Comparison of ENCODE assay signal across 9 cellular contexts in the genomic region with DNA sequence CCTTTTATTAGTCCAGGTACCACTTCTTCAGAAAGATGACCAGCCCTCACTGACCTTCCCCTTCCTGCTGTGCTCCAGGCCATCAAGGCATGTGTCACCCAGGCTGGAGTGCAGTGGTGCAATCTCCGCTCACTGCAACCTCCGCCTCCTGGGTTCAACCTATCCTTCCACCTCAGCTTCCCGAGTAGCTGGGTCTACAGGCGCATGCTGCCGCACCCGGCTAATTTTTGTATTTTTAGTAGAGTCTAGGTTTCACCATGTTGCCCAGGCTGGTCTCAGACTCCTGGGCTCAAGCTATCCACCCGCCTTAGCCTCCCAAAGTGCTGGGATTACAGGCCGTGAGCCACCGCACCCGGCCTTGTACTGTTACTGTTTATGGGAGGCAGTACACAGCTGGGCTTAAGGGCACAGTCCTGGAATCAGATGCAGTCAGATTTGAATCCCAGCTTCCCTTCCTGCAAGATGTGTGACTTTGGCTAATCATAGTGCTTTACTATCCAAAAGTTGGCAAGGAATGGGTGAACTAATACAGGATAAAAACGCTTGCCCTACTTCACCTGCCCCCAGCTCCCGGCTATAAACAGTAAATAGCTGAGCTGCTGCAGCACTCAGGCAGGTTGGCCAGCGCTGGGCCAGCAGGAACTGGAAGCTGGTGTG. TPM values are rescaled to one million over a fixed set of nuclear protein-coding genes. Genes with fewer than 3 reads are reported as not detected.
DNase-seq lines count a peak whose midpoint lies in the region; ATAC-seq and TF ChIP-seq lines count a peak whose summit lies in the region.
"Had no signal": no experiment of that assay in that cellular context is flagged by ENCODE, and none has a peak within 500 bp of the region (broad histone marks: within the 10 kb centered on the region; RNA-seq: fewer than 3 reads in every experiment).

No MANE protein-coding gene starts in this region.

- H3K36me3 ChIP-seq in body of pancreas (replicated peaks in 1 of 2; ENCODE audit: insufficient read depth in 1 of 2, low read depth in 2 of 2) (peaks cover 0 to 21% of the 10 kb centered on the region in 2 donors), lung (ENCODE audit: control insufficient read depth in 2 of 2, insufficient read depth in 2 of 2, low read length in 2 of 2) (peaks cover 15 to 33% of the 10 kb centered on the region in 2 donors), upper lobe of left lung (peaks cover 13 to 60% (median 38%) of the 10 kb centered on the region in 4 donors)

- H3K36me3 Mint-ChIP-seq in activated T-cell treated with anti-CD3 and anti-CD28 coated beads, Interleukin-2, amount 50 U/mL, for 24 hours (ENCODE audit: low read depth) = peaks cover 85% of the 10 kb centered on the region

- 39 to 43% methylated on average over 10 to 13 of the region's 13 CpGs for WGBS in body of pancreas, 2 donors
- 40 to 56% methylated on average over 13 of the region's 13 CpGs for WGBS in lung, 2 donors
- 58 to 61% methylated on average over 9 to 13 of the region's 13 CpGs for WGBS in upper lobe of left lung, 2 donors

- H3K27ac Mint-ChIP-seq in activated T-cell treated with anti-CD3 and anti-CD28 coated beads, Interleukin-2, amount 50 U/mL, for 24 hours = peak overlapping the region; percentile 92

- H3K4me1 Mint-ChIP-seq in activated T-cell treated with anti-CD3 and anti-CD28 coated beads, Interleukin-2, amount 50 U/mL, for 24 hours (ENCODE audit: low read depth) = peaks cover 54% of the 10 kb centered on the region

- ATAC-seq in body of pancreas (peak; percentile 3), lung (ENCODE audit: insufficient read depth, low FRiP score) (no peak), upper lobe of left lung (ENCODE audit: low FRiP score in 2 of 2) (no peak), HG02884 (IDR thresholded peaks at IDR 0.05; ENCODE audit: unreplicated experiment) (no peak), GM21526 (IDR thresholded peaks at IDR 0.05; ENCODE audit: low FRiP score, unreplicated experiment) (no peak)

- H3K4me1 ChIP-seq in body of pancreas = peaks cover 43% of the 10 kb centered on the region
- peaks cover 24 to 29% of the 10 kb centered on the region in 2 donors for H3K4me1 ChIP-seq in lung (ENCODE audit: control insufficient read depth in 2 of 2, insufficient read depth in 2 of 2, low read length in 2 of 2)
- peaks cover 34 to 42% (median 38%) of the 10 kb centered on the region in 4 donors for H3K4me1 ChIP-seq in upper lobe of left lung

- TF ChIP-seq EP300 in upper lobe of left lung (IDR thresholded peaks at IDR 0.05) = no peak

- H3K9me3 ChIP-seq in body of pancreas (no peaks in the 10 kb centered on the region), lung (ENCODE audit: control insufficient read depth in 2 of 2, insufficient read depth in 1 of 2, low read length in 1 of 2) (no peaks in the 10 kb centered on the region), upper lobe of left lung (no peaks in the 10 kb centered on the region)

- no peaks in the 10 kb centered on the region for H3K27me3 ChIP-seq in body of pancreas
- H3K27me3 ChIP-seq in lung (ENCODE audit: control insufficient read depth, insufficient read depth) = no peaks in the 10 kb centered on the region
- no peaks in the 10 kb centered on the region for H3K27me3 ChIP-seq in upper lobe of left lung

- H3K27ac ChIP-seq in body of pancreas (peak overlapping the region; percentile 82 to 99 (median 98)), lung (ENCODE audit: low read depth in 1 of 2, low read length in 1 of 2) (peak overlapping the region; percentile 45 to 95), upper lobe of left lung (peak overlapping the region; percentile 92 to 99 (median 94))

- no peak for DNase-seq in activated T-cell treated with anti-CD3 and anti-CD28 coated beads, Interleukin-2, amount 50 U/mL, for 24 hours
- no peak for DNase-seq in activated T-cell treated with anti-CD3 and anti-CD28 coated beads, Interleukin-2, amount 50 U/mL, for 1 hour
- DNase-seq in body of pancreas = peak in 2 of 4 donors; percentile 24 to 40
- DNase-seq in lung (ENCODE audit: low spot score) = no peak
- peak in 1 of 2 donors; percentile 38 for DNase-seq in upper lobe of left lung
- no peak for DNase-seq in NCI-H1092 treated with DMSO at 0.1 percent for 48 hours (lab: John Stamatoyannopoulos, UW)

- intact Hi-C loops in body of pancreas (cut with DNase I) = no loop called here

- TF ChIP-seq CTCF in body of pancreas (IDR thresholded peaks at IDR 0.05) (no peak), lung (IDR thresholded peaks at IDR 0.05; ENCODE audit: control extremely low read depth, extremely low read depth) (no peak), upper lobe of left lung (IDR thresholded peaks at IDR 0.05) (no peak)

- TF ChIP-seq POLR2A in body of pancreas (IDR thresholded peaks at IDR 0.05) (no peak), upper lobe of left lung (IDR thresholded peaks at IDR 0.05) (no peak)

- H3K4me3 ChIP-seq in body of pancreas = no peak overlapping the region
- no peak overlapping the region for H3K4me3 ChIP-seq in lung
- H3K4me3 ChIP-seq in upper lobe of left lung = peak overlapping the region in 3 of 4 donors; percentile 51 to 66 (median 58)

- H3K27me3 Mint-ChIP-seq in activated T-cell treated with anti-CD3 and anti-CD28 coated beads, Interleukin-2, amount 50 U/mL, for 24 hours = no peaks in the 10 kb centered on the region

- peak overlapping the region; percentile 78 for H3K4me3 Mint-ChIP-seq in activated T-cell treated with anti-CD3 and anti-CD28 coated beads, Interleukin-2, amount 50 U/mL, for 24 hours

- no peaks in the 10 kb centered on the region for H3K9me3 Mint-ChIP-seq in activated T-cell treated with anti-CD3 and anti-CD28 coated beads, Interleukin-2, amount 50 U/mL, for 24 hours

RNA-seq across cellular contexts. Expression of a gene that starts 0.5 kb away (rescaled TPM):
- total RNA-seq in body of pancreas (1 to 10 TPM in 1 of 2 donors, not detected in 1; 7.3 TPM), lung (10 to 100 TPM in 1 of 2 donors, 1 to 10 TPM in 1; 5.2 to 13.3 TPM), upper lobe of left lung (10 to 100 TPM; 12.1 to 32.5 (median 21.0) TPM)
- polyA plus RNA-seq in lung = 10 to 100 TPM; 27.6 to 69.5 TPM
- total RNA-seq: frontal cortex had no signal

RNA-seq across cellular contexts. Expression of a gene that starts 10.3 kb away (rescaled TPM):
- total RNA-seq in body of pancreas (10 to 100 TPM; 10.9 to 12.5 TPM), lung (10 to 100 TPM; 14.0 to 36.0 TPM), upper lobe of left lung (10 to 100 TPM; 23.1 to 31.6 (median 29.6) TPM)
- 10 to 100 TPM; 37.7 to 45.5 TPM for polyA plus RNA-seq in lung

RNA-seq across cellular contexts. Expression of a gene that starts 17.4 kb away (rescaled TPM):
- total RNA-seq in body of pancreas = 10 to 100 TPM; 27.0 to 28.3 TPM
- 10 to 100 TPM; 31.6 to 36.1 TPM for total RNA-seq in lung
- 10 to 100 TPM; 24.7 to 25.5 TPM for polyA plus RNA-seq in lung
- 100 to 1,000 TPM in 1 of 6 donors, 10 to 100 TPM in 5; 14.1 to 127 (median 28.4) TPM for total RNA-seq in upper lobe of left lung

RNA-seq across cellular contexts. Expression of a gene that starts 17.6 kb away (rescaled TPM):
- total RNA-seq in body of pancreas = 10 to 100 TPM; 18.5 to 39.4 TPM
- total RNA-seq in lung = 10 to 100 TPM; 10.7 to 94.4 TPM
- polyA plus RNA-seq in lung = 10 to 100 TPM; 41.0 to 91.5 TPM
- total RNA-seq in upper lobe of left lung = 10 to 100 TPM; 30.4 to 92.3 (median 56.7) TPM

Comparison
In these comparisons a context has a peak if more than half of its experiments do, and no peak if none do; other contexts are left out.
1. H3K4me3 ChIP-seq: peak in upper lobe of left lung (3 of 4); none in body of pancreas (0 of 2) and lung (single experiment).
2. Peak in every context shown above with its lines, with median percentiles within 50 percentile points of each other: H3K27ac ChIP-seq.